In the genomic region with DNA sequence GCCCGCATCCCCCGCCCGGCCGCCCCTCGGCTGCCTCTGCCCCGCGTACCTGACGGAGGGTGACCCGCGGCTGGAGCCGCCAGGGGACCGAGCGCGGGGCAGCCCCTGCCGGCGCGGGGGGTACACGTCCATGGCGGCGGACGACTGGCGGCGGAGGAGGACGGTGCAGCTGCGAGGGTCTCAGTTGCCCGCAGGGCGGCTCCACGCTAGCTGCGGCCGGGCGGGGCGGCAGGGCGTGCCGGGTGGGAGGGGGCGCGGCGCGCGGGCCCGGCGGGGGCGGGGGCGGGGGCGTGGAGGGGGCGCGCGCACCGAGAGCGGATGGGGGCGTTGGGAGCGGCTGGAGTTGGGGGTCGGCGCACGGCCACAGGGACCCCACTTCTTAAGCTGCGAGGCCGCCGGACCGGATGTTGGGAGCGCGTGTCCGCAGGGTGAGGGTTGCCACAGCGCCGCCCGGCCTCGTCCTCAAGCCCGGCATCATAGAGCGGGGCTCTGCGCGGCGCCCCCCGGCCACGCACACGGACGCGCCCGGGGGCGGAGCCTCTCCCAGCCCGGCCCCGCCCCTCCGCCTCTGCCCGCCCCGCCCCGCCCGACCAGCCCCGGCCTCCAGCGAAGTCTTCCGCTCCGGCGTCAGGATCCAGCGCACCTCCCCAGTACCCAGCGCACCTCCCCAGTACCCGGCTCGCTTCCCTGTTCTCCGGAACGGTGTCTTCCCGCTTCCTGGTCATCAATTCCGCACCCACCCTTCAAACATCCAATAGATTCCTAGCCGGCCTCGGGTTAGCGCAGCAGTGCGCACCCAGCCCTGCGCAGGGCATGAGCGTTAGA, we compare ENCODE assay signal across 8 cellular contexts. TPM values are rescaled to one million over a fixed set of nuclear protein-coding genes. Genes with fewer than 3 reads are reported as not detected.
DNase-seq lines count a peak whose midpoint lies in the region; ATAC-seq, FAIRE-seq and TF ChIP-seq lines count a peak whose summit lies in the region.

Gene DNAAF9 (minus strand): TSS at position 244 of the 825 bp plus-strand sequence. CDS start 112 bp downstream, at position 132.

- H3K9ac ChIP-seq in astrocyte (ENCODE audit: low read length): peak within 1 kb of the TSS; percentile 85

- H3K27ac Mint-ChIP-seq in astrocyte (ENCODE audit: unreplicated experiment): peak within 1 kb of the TSS; percentile 93

- H3K36me3 ChIP-seq in astrocyte (ENCODE audit: insufficient read depth, low read length): no peaks in the 10 kb centered on the region
- no peaks in the 10 kb centered on the region for H3K36me3 ChIP-seq in uterus

- H2AFZ ChIP-seq in astrocyte (ENCODE audit: low read depth, low read length): peak within 1 kb of the TSS; percentile 98

- peaks cover 2% of the 10 kb centered on the region for H3K9me3 Mint-ChIP-seq in astrocyte (ENCODE audit: unreplicated experiment)

- H3K9me3 ChIP-seq in astrocyte (ENCODE audit: insufficient read depth, low read depth, low read length) (no peaks in the 10 kb centered on the region), uterus (no peaks in the 10 kb centered on the region)

- no peak for FAIRE-seq in astrocyte (lab: Jason Lieb, UNC)

- H3K4me3 ChIP-seq in astrocyte (ENCODE audit: insufficient read depth, low read depth, low read length) (peak within 1 kb of the TSS; percentile 88), uterus (peak within 1 kb of the TSS; percentile 82 to 85)

- peak; percentile 88 for DNase-seq in COLO668 (lab: John Stamatoyannopoulos, UW; ENCODE audit: unreplicated experiment)
- peak; percentile 77 for DNase-seq in MV-4-11 (lab: John Stamatoyannopoulos, UW)
- peak; percentile 65 for DNase-seq in T-helper 22 cell (ENCODE audit: low read depth)
- peak; percentile 59 for DNase-seq in astrocyte (ENCODE audit: low read depth)
- peak; percentile 83 for DNase-seq in hepatic stellate cell (ENCODE audit: low spot score)
- peak; percentile 44 for DNase-seq in renal cortical epithelial cell (ENCODE audit: low read depth)
- peak; percentile 72 to 73 for DNase-seq in uterus

- no peaks in the 10 kb centered on the region for H3K27me3 Mint-ChIP-seq in astrocyte (ENCODE audit: low read depth, unreplicated experiment)

- peak; percentile 52 for ATAC-seq in GM21528 (IDR thresholded peaks at IDR 0.05; ENCODE audit: low FRiP score, unreplicated experiment)

- peak within 1 kb of the TSS; percentile 92 for H3K4me2 ChIP-seq in astrocyte (ENCODE audit: low read length)

- no peak for TF ChIP-seq POLR2A in uterus (IDR thresholded peaks at IDR 0.05)

- H3K4me1 ChIP-seq in astrocyte (ENCODE audit: insufficient read depth, low read length) (peaks cover 11% of the 10 kb centered on the region), uterus (no peaks in the 10 kb centered on the region)

- H3K27ac ChIP-seq in astrocyte (ENCODE audit: low read depth, low read length) (peak within 1 kb of the TSS; percentile 54), uterus (peak within 1 kb of the TSS; percentile 90 to 93)

- H4K20me1 ChIP-seq in astrocyte (ENCODE audit: insufficient read depth, low read length): peaks cover 39% of the 10 kb centered on the region

- H3K27me3 ChIP-seq in astrocyte (ENCODE audit: insufficient read depth, low read length) (no peaks in the 10 kb centered on the region), uterus (no peaks in the 10 kb centered on the region)

- H3K79me2 ChIP-seq in astrocyte (ENCODE audit: insufficient read depth, low read length): peaks cover 46% of the 10 kb centered on the region

- intact Hi-C loops in uterus (cut with DNase I; ENCODE audit: low total_unique reads): no loop called here

- H3K36me3 Mint-ChIP-seq in astrocyte (ENCODE audit: low read depth, unreplicated experiment): no peaks in the 10 kb centered on the region

- TF ChIP-seq CTCF in astrocyte (IDR thresholded peaks at IDR 0.05; ENCODE audit: insufficient read depth, low read depth, low read length) (no peak), uterus (IDR thresholded peaks at IDR 0.05) (peak in 3 of 4 experiments; percentile 35 to 57 (median 45))

- H3K4me1 Mint-ChIP-seq in astrocyte (ENCODE audit: low read depth, unreplicated experiment): peaks cover 9% of the 10 kb centered on the region

- H3K4me3 Mint-ChIP-seq in astrocyte (ENCODE audit: unreplicated experiment): peak within 1 kb of the TSS; percentile 95

RNA-seq across cellular contexts. Expression of gene DNAAF9, which starts in this region (rescaled TPM):
- total RNA-seq in astrocyte: 17.6 and 18.6 TPM in 2 replicates
- total RNA-seq in renal cortical epithelial cell: 6.8 and 22.0 TPM in 2 replicates
- 10 to 100 TPM in 2 of 4 donors, 1 to 10 TPM in 2; 5.6 to 25.2 (median 17.3) TPM for total RNA-seq in uterus

Comparison
In these comparisons a context has a peak if more than half of its experiments do, and no peak if none do; other contexts are left out.
1. Peak in every context shown above with its lines: DNase-seq, ATAC-seq, H3K4me3 ChIP-seq and H3K27ac ChIP-seq.